17 cellular contexts compared by ENCODE assay signal in the genomic region with DNA sequence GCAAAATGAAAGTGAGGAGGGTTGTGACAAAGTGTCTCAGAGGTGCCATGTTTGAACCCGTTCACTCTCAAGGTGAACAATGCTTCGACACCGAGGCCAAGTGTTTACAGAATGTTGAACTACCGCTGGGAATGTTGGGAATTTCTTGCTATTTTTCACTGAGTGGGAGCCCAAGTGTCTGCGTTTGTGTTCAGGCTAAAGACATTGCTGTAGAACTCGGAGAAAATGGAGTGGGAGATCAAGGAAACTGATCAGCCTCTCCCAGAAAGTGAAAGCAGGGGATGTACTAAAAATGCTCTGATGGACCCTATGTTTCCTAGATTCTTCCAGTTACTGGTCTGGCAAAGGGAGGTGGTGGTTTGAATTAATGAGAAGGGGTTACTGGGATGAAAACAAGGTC.
A peak's percentile ranks its signal among the peaks of the same experiment; 100 is the strongest.
DNase-seq lines count a peak whose midpoint lies in the region; ATAC-seq and TF ChIP-seq lines count a peak whose summit lies in the region.
"Had no signal": no experiment of that assay in that cellular context is flagged by ENCODE, and none has a peak within 500 bp of the region (broad histone marks: within the 10 kb centered on the region; RNA-seq: fewer than 3 reads in every experiment).

No MANE protein-coding gene starts in this region.

- H3K27me3 ChIP-seq in endodermal cell (ENCODE audit: control insufficient read depth, insufficient read depth, low read length, poor library complexity, severe bottlenecking) (no peaks in the 10 kb centered on the region), right atrium auricular region (no peaks in the 10 kb centered on the region), aorta (ENCODE audit: control insufficient read depth in 1 of 2, insufficient read depth in 2 of 2, low read length in 1 of 2) (no peaks in the 10 kb centered on the region)
- H3K27me3 ChIP-seq: BE2C, BLaER1 had no signal

- H3K9me3 ChIP-seq in endodermal cell (ENCODE audit: control insufficient read depth, low read length) (no peaks in the 10 kb centered on the region), right atrium auricular region (no peaks in the 10 kb centered on the region), aorta (ENCODE audit: control insufficient read depth, low read length) (no peaks in the 10 kb centered on the region)
- H3K9me3 ChIP-seq: BE2C, BLaER1 had no signal

- no peaks in the 10 kb centered on the region for H3K4me1 ChIP-seq in endodermal cell (ENCODE audit: control insufficient read depth, insufficient read depth, low read length)
- no peaks in the 10 kb centered on the region for H3K4me1 ChIP-seq in right atrium auricular region
- H3K4me1 ChIP-seq in aorta (ENCODE audit: control insufficient read depth in 1 of 2, insufficient read depth in 2 of 2, low read length in 2 of 2), result no peaks in the 10 kb centered on the region
- H3K4me1 ChIP-seq: BE2C, BLaER1 had no signal

- H3K4me1 Mint-ChIP-seq in WTC11 (peaks cover 9% of the 10 kb centered on the region; the same call in 1 of the 2 replicates), endodermal cell (no peaks in the 10 kb centered on the region), Calu3 (ENCODE audit: low read depth, unreplicated experiment) (no peaks in the 10 kb centered on the region)
- H3K4me1 Mint-ChIP-seq: CD14-positive monocyte had no signal

- no peak overlapping the region for H3K9ac ChIP-seq in endodermal cell (ENCODE audit: extremely low read depth, low read length, poor library complexity, severe bottlenecking)
- H3K9ac ChIP-seq: BLaER1 had no signal

- no peaks in the 10 kb centered on the region for H3K27me3 Mint-ChIP-seq in WTC11 (ENCODE audit: low read depth)
- no peaks in the 10 kb centered on the region for H3K27me3 Mint-ChIP-seq in endodermal cell (ENCODE audit: insufficient read depth)
- H3K27me3 Mint-ChIP-seq in Calu3 (ENCODE audit: unreplicated experiment), result no peaks in the 10 kb centered on the region
- H3K27me3 Mint-ChIP-seq: CD4-positive, alpha-beta memory T cell; CD4-positive, CD25-positive, alpha-beta regulatory T cell had no signal

- H3K36me3 Mint-ChIP-seq in WTC11 (peaks cover 3% of the 10 kb centered on the region; the same call in 1 of the 2 replicates), endodermal cell (ENCODE audit: low read depth) (peaks cover 2% of the 10 kb centered on the region), Calu3 (ENCODE audit: insufficient read depth, unreplicated experiment) (no peaks in the 10 kb centered on the region)

- ATAC-seq in WTC11, result no peak
- ATAC-seq in aorta (ENCODE audit: low FRiP score), result no peak

- no peak overlapping the region for H3K27ac ChIP-seq in endodermal cell (ENCODE audit: low read depth, low read length)
- H3K27ac ChIP-seq in right atrium auricular region, result no peak overlapping the region
- no peak overlapping the region for H3K27ac ChIP-seq in aorta (ENCODE audit: low read depth in 1 of 2, low read length in 2 of 2)
- H3K27ac ChIP-seq: BLaER1 had no signal

- H3K27ac Mint-ChIP-seq in WTC11 (peak overlapping the region; percentile 9; the same call in 1 of the 2 replicates), endodermal cell (peak overlapping the region; percentile 14), Calu3 (ENCODE audit: unreplicated experiment) (no peak overlapping the region)
- H3K27ac Mint-ChIP-seq: CD14-positive monocyte had no signal

- CTCF ChIA-PET in WTC11 (lab: Charles Lee) (no interaction called here), Calu3 (lab: Charles Lee) (no interaction called here)

- intact Hi-C loops in aorta (cut with DNase I) (no loop called here), Calu3 (cut with micrococcal nuclease; ENCODE audit: unreplicated experiment) (loop anchor here (2.0 kb wide), 1 partner anchor 29 kb away; no protein-coding TSS in a partner anchor)

- WGBS in endodermal cell (ENCODE audit: insufficient coverage in 1 of 2, insufficient read length in 1 of 2), 2 experiments, result 51 to 62% methylated on average over 5 to 6 of the region's 6 CpGs
- 44 to 56% methylated on average over 6 of the region's 6 CpGs for WGBS in aorta, 2 donors

- no TSS peak for BruUV-seq in Calu3 (replicated peaks; lab: Mats Ljungman, UMichigan)

- DNase-seq in WTC11 (ENCODE audit: low spot score) (no peak), endodermal cell (no peak), right atrium auricular region (ENCODE audit: low spot score) (no peak), aorta (no peak), Calu3 (no peak)
- DNase-seq: 8988T; ACHN; BE2C; C1 segment of cervical spinal cord; CD4-positive, alpha-beta memory T cell; CD8-positive, alpha-beta memory T cell; COR-L47; DMS79 treated with DMSO at 0.1 percent for 48 hours; GF-D8 had no signal

- H3K36me3 ChIP-seq in endodermal cell (ENCODE audit: control insufficient read depth, insufficient read depth, low read length), result no peaks in the 10 kb centered on the region
- no peaks in the 10 kb centered on the region for H3K36me3 ChIP-seq in right atrium auricular region
- H3K36me3 ChIP-seq in aorta (ENCODE audit: control insufficient read depth in 1 of 2, insufficient read depth in 2 of 2, low read length in 1 of 2), result no peaks in the 10 kb centered on the region
- H3K36me3 ChIP-seq: BE2C, BLaER1 had no signal

- POLR2A ChIA-PET in WTC11 (lab: Charles Lee), result no interaction called here

- H3K4me3 Mint-ChIP-seq in WTC11, result no peak overlapping the region
- no peak overlapping the region for H3K4me3 Mint-ChIP-seq in endodermal cell
- H3K4me3 Mint-ChIP-seq in Calu3 (ENCODE audit: low read depth, unreplicated experiment), result no peak overlapping the region
- H3K4me3 Mint-ChIP-seq: CD14-positive monocyte; CD8-positive, alpha-beta memory T cell had no signal

- H3K9me3 Mint-ChIP-seq in WTC11 (0 out of 2 replicates have a peak, but pooled peaks cover 3% of the 10 kb centered on the region), endodermal cell (no peaks in the 10 kb centered on the region), Calu3 (ENCODE audit: low read depth, unreplicated experiment) (no peaks in the 10 kb centered on the region)

- H3K4me3 ChIP-seq in endodermal cell (ENCODE audit: low read length), result no peak overlapping the region
- H3K4me3 ChIP-seq in right atrium auricular region, result no peak overlapping the region
- no peak overlapping the region for H3K4me3 ChIP-seq in aorta (ENCODE audit: low read length in 2 of 2)
- H3K4me3 ChIP-seq: BLaER1 had no signal

- TF ChIP-seq CTCF in WTC11 (IDR thresholded peaks at IDR 0.05) (no peak), endodermal cell (conservative IDR thresholded peaks at IDR 0.05) (no peak), right atrium auricular region (IDR thresholded peaks at IDR 0.05) (no peak), Calu3 (IDR thresholded peaks at IDR 0.05; ENCODE audit: unreplicated experiment) (no peak)

TF ChIP-seq in WTC11, 78 proteins besides CTCF, POLR2A, EP300 and RAD21:
- no peak for TF ChIP-seq ZNF121 (CRISPR knock-in tag; IDR thresholded peaks at IDR 0.05)
- TF ChIP-seq, protein P1, sequence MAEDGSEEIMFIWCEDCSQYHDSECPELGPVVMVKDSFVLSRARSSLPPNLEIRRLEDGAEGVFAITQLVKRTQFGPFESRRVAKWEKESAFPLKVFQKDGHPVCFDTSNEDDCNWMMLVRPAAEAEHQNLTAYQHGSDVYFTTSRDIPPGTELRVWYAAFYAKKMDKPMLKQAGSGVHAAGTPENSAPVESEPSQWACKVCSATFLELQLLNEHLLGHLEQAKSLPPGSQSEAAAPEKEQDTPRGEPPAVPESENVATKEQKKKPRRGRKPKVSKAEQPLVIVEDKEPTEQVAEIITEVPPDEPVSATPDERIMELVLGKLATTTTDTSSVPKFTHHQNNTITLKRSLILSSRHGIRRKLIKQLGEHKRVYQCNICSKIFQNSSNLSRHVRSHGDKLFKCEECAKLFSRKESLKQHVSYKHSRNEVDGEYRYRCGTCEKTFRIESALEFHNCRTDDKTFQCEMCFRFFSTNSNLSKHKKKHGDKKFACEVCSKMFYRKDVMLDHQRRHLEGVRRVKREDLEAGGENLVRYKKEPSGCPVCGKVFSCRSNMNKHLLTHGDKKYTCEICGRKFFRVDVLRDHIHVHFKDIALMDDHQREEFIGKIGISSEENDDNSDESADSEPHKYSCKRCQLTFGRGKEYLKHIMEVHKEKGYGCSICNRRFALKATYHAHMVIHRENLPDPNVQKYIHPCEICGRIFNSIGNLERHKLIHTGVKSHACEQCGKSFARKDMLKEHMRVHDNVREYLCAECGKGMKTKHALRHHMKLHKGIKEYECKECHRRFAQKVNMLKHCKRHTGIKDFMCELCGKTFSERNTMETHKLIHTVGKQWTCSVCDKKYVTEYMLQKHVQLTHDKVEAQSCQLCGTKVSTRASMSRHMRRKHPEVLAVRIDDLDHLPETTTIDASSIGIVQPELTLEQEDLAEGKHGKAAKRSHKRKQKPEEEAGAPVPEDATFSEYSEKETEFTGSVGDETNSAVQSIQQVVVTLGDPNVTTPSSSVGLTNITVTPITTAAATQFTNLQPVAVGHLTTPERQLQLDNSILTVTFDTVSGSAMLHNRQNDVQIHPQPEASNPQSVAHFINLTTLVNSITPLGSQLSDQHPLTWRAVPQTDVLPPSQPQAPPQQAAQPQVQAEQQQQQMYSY (CRISPR knock-in tag; IDR thresholded peaks at IDR 0.05), result no peak
- no peak for TF ChIP-seq ZNF671 (CRISPR knock-in tag; IDR thresholded peaks at IDR 0.05)
- TF ChIP-seq SMAD3 (CRISPR knock-in tag; IDR thresholded peaks at IDR 0.05; ENCODE audit: borderline replicate concordance), result no peak
TF ChIP-seq in WTC11: peak in this region for 0.
